In genomic region chr11:118074785-118075184, GRCh38 we compare ENCODE assay signal across 1 cellular context.
TF ChIP-seq lines count a peak whose summit lies in the region.

No MANE protein-coding gene starts in this region.

TF ChIP-seq in H1, 55 proteins besides CTCF, POLR2A, EP300 and RAD21:
- TF ChIP-seq CBX8 (IDR thresholded peaks at IDR 0.05; ENCODE audit: borderline replicate concordance, low read depth, low read length) (no peak), TCF12 (IDR thresholded peaks at IDR 0.05; ENCODE audit: low read depth, low read length) (no peak), RFX5 (IDR thresholded peaks at IDR 0.05; ENCODE audit: borderline replicate concordance, low read depth, low read length) (no peak), CHD1 (IDR thresholded peaks at IDR 0.05; ENCODE audit: low read depth, low read length) (no peak), KDM4A (IDR thresholded peaks at IDR 0.05; ENCODE audit: low read depth, low read length, severe bottlenecking) (no peak), CTBP2 (IDR thresholded peaks at IDR 0.05; ENCODE audit: borderline replicate concordance, insufficient read depth, insufficient read length, low read length) (no peak), CHD2 (IDR thresholded peaks at IDR 0.05; ENCODE audit: low read length) (no peak), SRF (IDR thresholded peaks at IDR 0.05; ENCODE audit: low read depth, low read length) (no peak), CREB1 (IDR thresholded peaks at IDR 0.05) (no peak), SIN3A (conservative IDR thresholded peaks at IDR 0.05 in 1 of 2, IDR thresholded peaks at IDR 0.05 in 1 of 2; ENCODE audit: low read depth in 1 of 2, low read length in 2 of 2) (no peak), RBBP5 (IDR thresholded peaks at IDR 0.05; ENCODE audit: borderline replicate concordance, low read depth, low read length) (no peak), BRCA1 (IDR thresholded peaks at IDR 0.05; ENCODE audit: low read depth, low read length) (no peak), SIRT6 (IDR thresholded peaks at IDR 0.05; ENCODE audit: low read length) (no peak), FOSL1 (IDR thresholded peaks at IDR 0.05; ENCODE audit: insufficient read depth, low read depth, low read length) (no peak), TAF7 (optimal IDR thresholded peaks at IDR 0.05; ENCODE audit: borderline replicate concordance, low read depth, low read length) (no peak), MAFK (IDR thresholded peaks at IDR 0.05; ENCODE audit: low read depth, low read length) (no peak), GABPA (IDR thresholded peaks at IDR 0.05; ENCODE audit: borderline replicate concordance, insufficient read depth, low read length) (no peak), JUN (IDR thresholded peaks at IDR 0.05; ENCODE audit: low read depth, low read length) (no peak)
